14 cellular contexts compared by ENCODE assay signal in genomic region chr22:35972559-35972958, GRCh38. TPM values are rescaled to one million over a fixed set of nuclear protein-coding genes. Genes with fewer than 3 reads are reported as not detected.
DNase-seq lines count a peak whose midpoint lies in the region; ATAC-seq and TF ChIP-seq lines count a peak whose summit lies in the region.
"Had no signal": no experiment of that assay in that cellular context is flagged by ENCODE, and none has a peak within 500 bp of the region (broad histone marks: within the 10 kb centered on the region; RNA-seq: fewer than 3 reads in every experiment).

No MANE protein-coding gene starts in this region.

- H3K79me2 ChIP-seq in PC-9 (ENCODE audit: low read depth), result peaks cover 93% of the 10 kb centered on the region

- no peaks in the 10 kb centered on the region for H3K4me1 Mint-ChIP-seq in CD8-positive, alpha-beta T cell (ENCODE audit: low read depth)

- no peak for TF ChIP-seq EP300 in gastroesophageal sphincter (IDR thresholded peaks at IDR 0.05)

- no peak overlapping the region for H3K9ac ChIP-seq in skeletal muscle tissue (ENCODE audit: low read depth in 1 of 3, low read length in 3 of 3)

- DNase-seq in Daoy (ENCODE audit: low read depth) (peak; percentile 2), PC-9 (no peak), GM20000 (ENCODE audit: low spot score) (no peak)
- no peak for DNase-seq in CD8-positive, alpha-beta T cell
- DNase-seq: activated CD4-positive, CD25-positive, alpha-beta regulatory T cell treated with anti-CD3 and anti-CD28 coated beads, Interleukin-2, amount 50 U/mL, for 72 hours; activated T-cell treated with anti-CD3 and anti-CD28 coated beads, Interleukin-2, amount 50 U/mL, for 72 hours; BE2C; naive thymus-derived CD4-positive, alpha-beta T cell; NCI-H510A; SHP77 treated with DMSO at 0.1 percent for 48 hours had no signal

- no TSS peak for BruUV-seq in PC-9 (replicated peaks; lab: Mats Ljungman, UMichigan)

- H4K20me1 ChIP-seq in PC-9 (ENCODE audit: insufficient read depth), result peaks cover 34% of the 10 kb centered on the region

- TF ChIP-seq CTCF in PC-9 (conservative IDR thresholded peaks at IDR 0.05) (no peak), gastroesophageal sphincter (IDR thresholded peaks at IDR 0.05) (no peak), GM20000 (IDR thresholded peaks at IDR 0.05; ENCODE audit: extremely low read depth, missing control alignments) (no peak)
- no peak for TF ChIP-seq CTCF in CD8-positive, alpha-beta T cell (IDR thresholded peaks at IDR 0.05)

- H3K4me3 ChIP-seq in PC-9 (no peak overlapping the region), gastroesophageal sphincter (no peak overlapping the region), skeletal muscle tissue (ENCODE audit: low read length in 3 of 3) (no peak overlapping the region)
- H3K4me3 ChIP-seq in CD8-positive, alpha-beta T cell (ENCODE audit: low read depth, low read length), result no peak overlapping the region

- POLR2A ChIA-PET in PC-9 (lab: Charles Lee; ENCODE audit: unreplicated experiment), result no interaction called here
- POLR2A ChIA-PET in CD8-positive, alpha-beta T cell (lab: Charles Lee), result no interaction called here

- no peak overlapping the region for H3K4me3 Mint-ChIP-seq in CD8-positive, alpha-beta T cell
- H3K4me3 Mint-ChIP-seq: activated T-cell treated with anti-CD3 and anti-CD28 coated beads, Interleukin-2, amount 50 U/mL, for 72 hours; naive thymus-derived CD4-positive, alpha-beta T cell had no signal

- no peaks in the 10 kb centered on the region for H3K9me2 ChIP-seq in PC-9 (ENCODE audit: insufficient read depth)

- H3K27ac Mint-ChIP-seq in CD8-positive, alpha-beta T cell, result no peak overlapping the region
- H3K27ac Mint-ChIP-seq: activated T-cell treated with anti-CD3 and anti-CD28 coated beads, Interleukin-2, amount 50 U/mL, for 72 hours had no signal

- peaks cover 16% of the 10 kb centered on the region for H3K4me1 ChIP-seq in PC-9 (replicated peaks; ENCODE audit: insufficient read depth)
- H3K4me1 ChIP-seq in gastroesophageal sphincter, result peaks cover 13 to 93% (median 35%) of the 10 kb centered on the region in 3 donors
- H3K4me1 ChIP-seq in skeletal muscle tissue (ENCODE audit: control insufficient read depth in 3 of 3, insufficient read depth in 3 of 3, low read length in 3 of 3), result peaks cover 17 to 33% (median 27%) of the 10 kb centered on the region in 3 donors
- H3K4me1 ChIP-seq in CD8-positive, alpha-beta T cell (ENCODE audit: insufficient read depth, low read length), result no peaks in the 10 kb centered on the region

- no peak for ATAC-seq in gastroesophageal sphincter
- no peak for ATAC-seq in CD8-positive, alpha-beta T cell
- no peak for ATAC-seq in HG03280 (IDR thresholded peaks at IDR 0.05; ENCODE audit: unreplicated experiment)
- no peak for ATAC-seq in GM19035 (IDR thresholded peaks at IDR 0.05; ENCODE audit: unreplicated experiment)
- ATAC-seq: activated T-cell treated with anti-CD3 and anti-CD28 coated beads, Interleukin-2, amount 50 U/mL, for 72 hours; naive thymus-derived CD4-positive, alpha-beta T cell had no signal

- no peak overlapping the region for H2AFZ ChIP-seq in PC-9

- peaks cover 17% of the 10 kb centered on the region for H3K27me3 Mint-ChIP-seq in CD8-positive, alpha-beta T cell (ENCODE audit: low read depth)

- H3K27me3 ChIP-seq in PC-9 (ENCODE audit: insufficient read depth, low read depth) (no peaks in the 10 kb centered on the region), gastroesophageal sphincter (no peaks in the 10 kb centered on the region), skeletal muscle tissue (ENCODE audit: control insufficient read depth in 3 of 3, insufficient read depth in 3 of 3, low read length in 3 of 3) (no peaks in the 10 kb centered on the region)
- no peaks in the 10 kb centered on the region for H3K27me3 ChIP-seq in CD8-positive, alpha-beta T cell (ENCODE audit: insufficient read depth, low read length)
- H3K27me3 ChIP-seq: BE2C had no signal

- intact Hi-C loops in PC-9 (cut with micrococcal nuclease; ENCODE audit: unreplicated experiment), result no loop called here
- intact Hi-C loops in CD8-positive, alpha-beta T cell (cut with DNase I, micrococcal nuclease), result no loop called here

- no peaks in the 10 kb centered on the region for H3K36me3 Mint-ChIP-seq in CD8-positive, alpha-beta T cell

- no peaks in the 10 kb centered on the region for H3K9me3 Mint-ChIP-seq in CD8-positive, alpha-beta T cell
- H3K9me3 Mint-ChIP-seq: activated T-cell treated with anti-CD3 and anti-CD28 coated beads, Interleukin-2, amount 50 U/mL, for 72 hours; naive thymus-derived CD4-positive, alpha-beta T cell had no signal

- CTCF ChIA-PET in PC-9 (lab: Charles Lee), result no interaction called here
- CTCF ChIA-PET in CD8-positive, alpha-beta T cell (lab: Charles Lee), result no interaction called here

- H3K4me2 ChIP-seq in PC-9, result no peak overlapping the region

- no peaks in the 10 kb centered on the region for H3K9me3 ChIP-seq in PC-9 (ENCODE audit: insufficient read depth, low read depth)
- no peaks in the 10 kb centered on the region for H3K9me3 ChIP-seq in gastroesophageal sphincter
- no peaks in the 10 kb centered on the region for H3K9me3 ChIP-seq in skeletal muscle tissue (ENCODE audit: control insufficient read depth in 3 of 3, low read length in 3 of 3)
- no peaks in the 10 kb centered on the region for H3K9me3 ChIP-seq in CD8-positive, alpha-beta T cell (ENCODE audit: low read length)
- H3K9me3 ChIP-seq: BE2C had no signal

- peak overlapping the region; percentile 10; the same call in 1 of the 2 replicates for H3K27ac ChIP-seq in PC-9
- H3K27ac ChIP-seq in gastroesophageal sphincter, result peak overlapping the region; percentile 62 to 85 (median 84)
- H3K27ac ChIP-seq in skeletal muscle tissue (ENCODE audit: low read depth, low read length), result peak overlapping the region; percentile 76
- H3K27ac ChIP-seq in CD8-positive, alpha-beta T cell (ENCODE audit: low read depth, low read length), result no peak overlapping the region

- TF ChIP-seq POLR2A in gastroesophageal sphincter (IDR thresholded peaks at IDR 0.05), result no peak

- H3K36me3 ChIP-seq in PC-9 (ENCODE audit: low read depth) (no peaks in the 10 kb centered on the region), gastroesophageal sphincter (no peaks in the 10 kb centered on the region), skeletal muscle tissue (ENCODE audit: control insufficient read depth in 3 of 3, insufficient read depth in 3 of 3, low read length in 3 of 3) (no peaks in the 10 kb centered on the region)
- H3K36me3 ChIP-seq in CD8-positive, alpha-beta T cell (ENCODE audit: insufficient read depth, low read length), result no peaks in the 10 kb centered on the region

- WGBS in gastroesophageal sphincter (ENCODE audit: low coverage in 1 of 2), 2 donors, result 0 to 57% methylated on average over 1 of the region's 1 CpG

- peaks cover 24% of the 10 kb centered on the region; the same call in 1 of the 2 replicates for H3F3A ChIP-seq in PC-9 (ENCODE audit: insufficient read depth, low read depth)

RNA-seq across cellular contexts. Expression of gene RBFOX2, which starts 56.1 kb away (rescaled TPM):
- 67.0 and 83.1 TPM in 2 replicates for total RNA-seq in Daoy (2014; rRNA removed; shearing (Covaris generic))
- total RNA-seq in PC-9 (2021), result 81.7 and 109 TPM in 2 replicates
- total RNA-seq in gastroesophageal sphincter, result 100 to 1,000 TPM; 120 to 197 (median 169) TPM
- total RNA-seq in skeletal muscle tissue, result 200 TPM
- total RNA-seq in CD8-positive, alpha-beta T cell, result under 1 TPM; 0.79 to 0.94 TPM

Comparison
In these comparisons a context has a peak if more than half of its experiments do, and no peak if none do; other contexts are left out.
1. RNA of gene RBFOX2, which starts 56.1 kb away (total RNA-seq): 200 TPM in skeletal muscle tissue (single experiment), 120 to 197 TPM in gastroesophageal sphincter, 81.7 to 109 TPM in PC-9 and 67.0 to 83.1 TPM in Daoy; 0.79 to 0.94 TPM in CD8-positive, alpha-beta T cell; every median in the first group is over 10 times any median in the second.